11 cellular contexts compared by ENCODE assay signal in the genomic region with DNA sequence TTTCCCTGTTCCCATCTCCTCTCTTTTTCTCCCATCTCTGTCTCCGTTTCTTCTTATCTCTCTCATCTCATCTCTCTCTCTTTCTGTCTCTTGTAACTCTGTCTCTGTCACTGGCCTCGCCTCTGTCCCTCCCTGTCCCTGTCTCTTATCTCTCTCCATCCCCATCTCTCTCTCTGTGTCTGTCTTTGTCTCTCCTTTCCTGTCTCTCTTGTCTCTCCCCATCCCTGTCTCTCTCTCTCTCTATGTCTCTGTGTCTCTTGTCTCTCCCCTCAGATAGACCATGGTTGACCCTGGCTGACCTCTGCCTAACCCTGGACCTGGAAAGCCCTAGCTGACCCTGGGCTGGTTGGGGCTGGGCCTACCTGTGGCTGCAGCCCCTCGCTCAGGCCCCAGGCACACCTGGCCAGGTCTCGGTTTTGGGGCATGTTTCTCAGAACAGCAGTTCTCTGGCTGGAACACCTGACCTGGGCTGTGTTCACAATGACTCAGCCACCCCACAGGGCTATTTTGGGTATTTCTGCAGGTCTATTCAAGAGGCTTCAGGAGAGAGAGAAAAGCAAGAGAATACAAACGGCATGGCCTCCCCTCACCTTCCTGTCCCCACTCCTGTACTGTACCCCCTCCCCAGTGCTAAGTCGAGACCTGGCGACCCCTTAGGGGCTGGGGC.
A peak's percentile ranks its signal among the peaks of the same experiment; 100 is the strongest.
DNase-seq lines count a peak whose midpoint lies in the region; ATAC-seq lines count a peak whose summit lies in the region.
"Had no signal": no experiment of that assay in that cellular context is flagged by ENCODE, and none has a peak within 500 bp of the region (broad histone marks: within the 10 kb centered on the region; RNA-seq: fewer than 3 reads in every experiment).

No MANE protein-coding gene starts in this region.

- H3K27ac Mint-ChIP-seq in CD4-positive, CD25-positive, alpha-beta regulatory T cell: peak overlapping the region in 2 of 3 donors; percentile 67 to 95
- peak overlapping the region; percentile 27 for H3K27ac Mint-ChIP-seq in T-helper 17 cell

- H3K27me3 ChIP-seq in CD4-positive, CD25-positive, alpha-beta regulatory T cell (ENCODE audit: control insufficient read depth, insufficient read depth, low read length): no peaks in the 10 kb centered on the region
- H3K27me3 ChIP-seq: tibial artery had no signal

- peak in 1 of 3 donors; percentile 77 for DNase-seq in CD4-positive, CD25-positive, alpha-beta regulatory T cell
- no peak for DNase-seq in T-helper 17 cell
- DNase-seq in AG08395 (ENCODE audit: low spot score): no peak
- no peak for DNase-seq in DMS 273 treated with DMSO at 0.1 percent for 48 hours (lab: John Stamatoyannopoulos, UW)
- DNase-seq in LoVo (ENCODE audit: low spot score): no peak
- no peak for DNase-seq in NCI-H226
- DNase-seq: mesenchymal stem cell; stimulated activated CD4-positive, alpha-beta T cell treated with anti-CD3 and anti-CD28 coated beads, Interleukin-12 subunit alpha, Interleukin-12 subunit beta, amount 100 ng/mL, for 4 hours had no signal

- no peaks in the 10 kb centered on the region for H3K9me3 Mint-ChIP-seq in CD4-positive, CD25-positive, alpha-beta regulatory T cell

- H3K4me3 ChIP-seq in CD4-positive, CD25-positive, alpha-beta regulatory T cell (ENCODE audit: low read depth, low read length): no peak overlapping the region
- H3K4me3 ChIP-seq: tibial artery had no signal

- H3K4me1 Mint-ChIP-seq in CD4-positive, CD25-positive, alpha-beta regulatory T cell: peaks cover 0 to 16% (median 7%) of the 10 kb centered on the region in 4 donors
- peaks cover 5% of the 10 kb centered on the region for H3K4me1 Mint-ChIP-seq in T-helper 17 cell

- H3K4me3 Mint-ChIP-seq in CD4-positive, CD25-positive, alpha-beta regulatory T cell: peak overlapping the region in 1 of 4 donors; percentile 8
- H3K4me3 Mint-ChIP-seq in T-helper 17 cell: peak overlapping the region; percentile 47

- H3K36me3 Mint-ChIP-seq in CD4-positive, CD25-positive, alpha-beta regulatory T cell: no peaks in the 10 kb centered on the region
- peaks cover 8% of the 10 kb centered on the region for H3K36me3 Mint-ChIP-seq in T-helper 17 cell (ENCODE audit: low read depth)

- no peaks in the 10 kb centered on the region for H3K9me3 ChIP-seq in CD4-positive, CD25-positive, alpha-beta regulatory T cell (ENCODE audit: control insufficient read depth in 2 of 2, low read length in 2 of 2)
- H3K9me3 ChIP-seq in T-helper 17 cell (ENCODE audit: control insufficient read depth, low read length, poor library complexity, severe bottlenecking): no peaks in the 10 kb centered on the region
- H3K9me3 ChIP-seq: tibial artery had no signal

- H3K36me3 ChIP-seq in CD4-positive, CD25-positive, alpha-beta regulatory T cell (ENCODE audit: control insufficient read depth, insufficient read depth, low read length): no peaks in the 10 kb centered on the region
- H3K36me3 ChIP-seq: tibial artery had no signal

- no peaks in the 10 kb centered on the region for H3K27me3 Mint-ChIP-seq in CD4-positive, CD25-positive, alpha-beta regulatory T cell
- H3K27me3 Mint-ChIP-seq in T-helper 17 cell: peaks cover 12% of the 10 kb centered on the region

- H3K27ac ChIP-seq in CD4-positive, CD25-positive, alpha-beta regulatory T cell (ENCODE audit: insufficient read depth, low read length, poor library complexity, severe bottlenecking): no peak overlapping the region
- H3K27ac ChIP-seq: tibial artery had no signal

- no peaks in the 10 kb centered on the region for H3K4me1 ChIP-seq in CD4-positive, CD25-positive, alpha-beta regulatory T cell (ENCODE audit: control insufficient read depth, insufficient read depth, low read length, poor library complexity, severe bottlenecking)
- H3K4me1 ChIP-seq: tibial artery had no signal

- peak; percentile 13 to 20 for ATAC-seq in CD4-positive, CD25-positive, alpha-beta regulatory T cell (ENCODE audit: low read depth in 2 of 2)
- ATAC-seq in GM18907 (IDR thresholded peaks at IDR 0.05; ENCODE audit: unreplicated experiment): peak; percentile 40
- peak; percentile 31 for ATAC-seq in HG02885 (IDR thresholded peaks at IDR 0.05; ENCODE audit: poor library complexity, unreplicated experiment)
- no peak for ATAC-seq in T-helper 17 cell
